Comparison of ENCODE assay signal across 8 cellular contexts in genomic region chr9:6788175-6789016, GRCh38. TPM values are rescaled to one million over a fixed set of nuclear protein-coding genes. Genes with fewer than 3 reads are reported as not detected.
DNase-seq lines count a peak whose midpoint lies in the region; ATAC-seq and TF ChIP-seq lines count a peak whose summit lies in the region.

No MANE protein-coding gene starts in this region.

- H3K27ac ChIP-seq in brain microvascular endothelial cell (peak overlapping the region; percentile 36), temporal lobe (ENCODE audit: low read depth, low read length) (peak overlapping the region; percentile 25)

- no peak for ATAC-seq in activated CD8-positive, alpha-beta T cell treated with anti-CD3 and anti-CD28 coated beads for 36 hours
- ATAC-seq in activated CD8-positive, alpha-beta T cell treated with anti-CD3 and anti-CD28 coated beads, Interleukin-2, amount 10 ng/mL, durations not matched to agents 7 days and 5 days = no peak
- ATAC-seq in HG02623 (IDR thresholded peaks at IDR 0.05; ENCODE audit: unreplicated experiment) (no peak), HG03354 (IDR thresholded peaks at IDR 0.05; ENCODE audit: poor library complexity, severe bottlenecking, unreplicated experiment) (no peak), GM21447 (IDR thresholded peaks at IDR 0.05; ENCODE audit: unreplicated experiment) (no peak)

- CTCF ChIA-PET in activated CD8-positive, alpha-beta T cell treated with anti-CD3 and anti-CD28 coated beads for 36 hours (lab: Charles Lee) = no interaction called here
- CTCF ChIA-PET in activated CD8-positive, alpha-beta T cell treated with anti-CD3 and anti-CD28 coated beads, Interleukin-2, amount 10 ng/mL, durations not matched to agents 7 days and 5 days (lab: Charles Lee) = no interaction called here

- no peak for TF ChIP-seq CTCF in activated CD8-positive, alpha-beta T cell treated with anti-CD3 and anti-CD28 coated beads for 36 hours (IDR thresholded peaks at IDR 0.05)
- no peak for TF ChIP-seq CTCF in brain microvascular endothelial cell (IDR thresholded peaks at IDR 0.05; ENCODE audit: low read depth, low read length, missing control alignments)
- TF ChIP-seq CTCF in kidney epithelial cell (IDR thresholded peaks at IDR 0.05; ENCODE audit: insufficient read depth, low read length, poor library complexity, severe bottlenecking) = no peak

- no peaks in the 10 kb centered on the region for H3K27me3 Mint-ChIP-seq in activated CD8-positive, alpha-beta T cell treated with anti-CD3 and anti-CD28 coated beads for 36 hours
- H3K27me3 Mint-ChIP-seq in activated CD8-positive, alpha-beta T cell treated with anti-CD3 and anti-CD28 coated beads, Interleukin-2, amount 10 ng/mL, durations not matched to agents 7 days and 5 days (ENCODE audit: low read depth) = no peaks in the 10 kb centered on the region

- no peak overlapping the region for H3K4me3 ChIP-seq in brain microvascular endothelial cell (ENCODE audit: low read depth, low read length)
- H3K4me3 ChIP-seq in kidney epithelial cell (ENCODE audit: low read depth, low read length) = no peak overlapping the region

- POLR2A ChIA-PET in activated CD8-positive, alpha-beta T cell treated with anti-CD3 and anti-CD28 coated beads for 36 hours (lab: Charles Lee) = no interaction called here
- POLR2A ChIA-PET in activated CD8-positive, alpha-beta T cell treated with anti-CD3 and anti-CD28 coated beads, Interleukin-2, amount 10 ng/mL, durations not matched to agents 7 days and 5 days (lab: Charles Lee) = no interaction called here

- H3K4me1 Mint-ChIP-seq in activated CD8-positive, alpha-beta T cell treated with anti-CD3 and anti-CD28 coated beads for 36 hours (ENCODE audit: low read depth) = peaks cover 44% of the 10 kb centered on the region
- H3K4me1 Mint-ChIP-seq in activated CD8-positive, alpha-beta T cell treated with anti-CD3 and anti-CD28 coated beads, Interleukin-2, amount 10 ng/mL, durations not matched to agents 7 days and 5 days (ENCODE audit: low read depth) = peaks cover 14% of the 10 kb centered on the region

- H3K4me3 Mint-ChIP-seq in activated CD8-positive, alpha-beta T cell treated with anti-CD3 and anti-CD28 coated beads for 36 hours = no peak overlapping the region
- H3K4me3 Mint-ChIP-seq in activated CD8-positive, alpha-beta T cell treated with anti-CD3 and anti-CD28 coated beads, Interleukin-2, amount 10 ng/mL, durations not matched to agents 7 days and 5 days = no peak overlapping the region

- H3K27ac Mint-ChIP-seq in activated CD8-positive, alpha-beta T cell treated with anti-CD3 and anti-CD28 coated beads for 36 hours = peak overlapping the region; percentile 65
- no peak overlapping the region for H3K27ac Mint-ChIP-seq in activated CD8-positive, alpha-beta T cell treated with anti-CD3 and anti-CD28 coated beads, Interleukin-2, amount 10 ng/mL, durations not matched to agents 7 days and 5 days

- peaks cover 9% of the 10 kb centered on the region for H3K36me3 Mint-ChIP-seq in activated CD8-positive, alpha-beta T cell treated with anti-CD3 and anti-CD28 coated beads for 36 hours (ENCODE audit: low read depth)
- peaks cover 18% of the 10 kb centered on the region for H3K36me3 Mint-ChIP-seq in activated CD8-positive, alpha-beta T cell treated with anti-CD3 and anti-CD28 coated beads, Interleukin-2, amount 10 ng/mL, durations not matched to agents 7 days and 5 days (ENCODE audit: low read depth)

- in situ Hi-C loops in brain microvascular endothelial cell (cut with HindIII; ENCODE audit: low pct_ligation_motif_present, low sequenced_read_pairs) = no loop called here

- H3K27me3 ChIP-seq in brain microvascular endothelial cell (replicated peaks) = no peaks in the 10 kb centered on the region
- H3K27me3 ChIP-seq in kidney epithelial cell (ENCODE audit: control insufficient read depth, insufficient read depth, low read length) = no peaks in the 10 kb centered on the region

- no peak for DNase-seq in activated CD8-positive, alpha-beta T cell treated with anti-CD3 and anti-CD28 coated beads for 36 hours
- DNase-seq in activated CD8-positive, alpha-beta T cell treated with anti-CD3 and anti-CD28 coated beads, Interleukin-2, amount 10 ng/mL, durations not matched to agents 7 days and 5 days = no peak
- DNase-seq in brain microvascular endothelial cell = peak; percentile 36
- DNase-seq in kidney epithelial cell (ENCODE audit: low read depth) = peak; percentile 23

- no peaks in the 10 kb centered on the region for H3K9me3 Mint-ChIP-seq in activated CD8-positive, alpha-beta T cell treated with anti-CD3 and anti-CD28 coated beads for 36 hours
- no peaks in the 10 kb centered on the region for H3K9me3 Mint-ChIP-seq in activated CD8-positive, alpha-beta T cell treated with anti-CD3 and anti-CD28 coated beads, Interleukin-2, amount 10 ng/mL, durations not matched to agents 7 days and 5 days (ENCODE audit: insufficient read depth)

- intact Hi-C loops in activated CD8-positive, alpha-beta T cell treated with anti-CD3 and anti-CD28 coated beads for 36 hours (cut with micrococcal nuclease) = no loop called here

- no peaks in the 10 kb centered on the region for H3K36me3 ChIP-seq in brain microvascular endothelial cell (replicated peaks)
- H3K36me3 ChIP-seq in kidney epithelial cell (ENCODE audit: control insufficient read depth, insufficient read depth, low read length) = no peaks in the 10 kb centered on the region

RNA-seq across cellular contexts. Expression of gene KDM4C, which starts 30.6 kb away (rescaled TPM):
- 10 to 100 TPM; 31.1 to 32.9 TPM for total RNA-seq in activated CD8-positive, alpha-beta T cell treated with anti-CD3 and anti-CD28 coated beads for 36 hours
- total RNA-seq in activated CD8-positive, alpha-beta T cell treated with anti-CD3 and anti-CD28 coated beads, Interleukin-2, amount 10 ng/mL, durations not matched to agents 7 days and 5 days = 10 to 100 TPM; 52.9 to 53.4 TPM
- total RNA-seq in kidney epithelial cell (14.7 and 15.1 TPM in 2 replicates), temporal lobe (33.9 TPM)

Comparison
In these comparisons a context has a peak if more than half of its experiments do, and no peak if none do; other contexts are left out.
1. DNase-seq: peak in brain microvascular endothelial cell (single experiment) and kidney epithelial cell (single experiment); none in activated CD8-positive, alpha-beta T cell treated with anti-CD3 and anti-CD28 coated beads for 36 hours (single experiment) and activated CD8-positive, alpha-beta T cell treated with anti-CD3 and anti-CD28 coated beads, Interleukin-2, amount 10 ng/mL, durations not matched to agents 7 days and 5 days (single experiment).